Comparison of ENCODE assay signal across 8 cellular contexts in the genomic region with DNA sequence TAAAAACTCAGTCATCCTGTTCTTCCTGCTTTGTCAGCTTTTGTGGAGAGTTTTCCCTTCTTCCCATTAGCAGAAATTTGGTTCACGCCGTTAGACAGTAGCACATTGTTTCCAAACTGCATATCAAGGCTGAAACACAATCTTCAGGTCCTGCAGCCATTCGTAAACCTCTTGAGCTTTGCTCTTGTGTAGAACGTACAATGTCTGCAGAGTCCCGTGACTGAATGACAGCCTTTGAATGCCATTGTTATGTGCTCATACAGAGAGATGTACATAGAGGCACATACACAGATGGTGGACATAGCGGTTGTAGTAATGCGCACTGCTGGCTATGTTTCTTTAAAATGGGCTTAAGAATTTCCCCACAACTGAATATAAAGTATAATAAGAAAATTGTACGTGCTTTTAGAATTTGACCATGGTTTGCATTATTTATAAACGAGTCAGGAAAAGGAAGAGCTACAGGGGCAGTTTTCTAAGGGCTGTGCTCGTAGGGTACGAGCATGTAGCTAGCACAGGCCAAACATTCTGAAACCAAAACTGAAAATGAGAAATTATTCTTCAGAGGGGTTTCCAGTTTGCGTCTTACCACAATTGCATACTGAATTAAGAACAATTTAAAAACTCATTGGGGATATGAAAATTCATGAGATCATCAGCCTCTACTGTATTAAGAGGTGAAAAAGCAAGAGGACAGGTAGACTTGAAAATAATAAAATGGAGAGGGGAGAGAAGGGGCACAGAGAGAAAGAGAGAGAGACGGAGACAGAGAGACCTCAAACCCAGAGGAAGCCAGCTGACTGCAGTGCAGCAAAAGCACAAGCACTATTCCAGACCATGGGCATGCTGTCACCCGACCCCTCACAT.
DNase-seq lines count a peak whose midpoint lies in the region; ATAC-seq, FAIRE-seq and TF ChIP-seq lines count a peak whose summit lies in the region.
"Had no signal": no experiment of that assay in that cellular context is flagged by ENCODE, and none has a peak within 500 bp of the region (broad histone marks: within the 10 kb centered on the region; RNA-seq: fewer than 3 reads in every experiment).

No MANE protein-coding gene starts in this region.

- no peak overlapping the region for H3K4me3 ChIP-seq in left lung
- H3K4me3 ChIP-seq: lung had no signal

- intact Hi-C loops in left lung (cut with DNase I) = no loop called here

- ATAC-seq in GM18873 (IDR thresholded peaks at IDR 0.05; ENCODE audit: low FRiP score, unreplicated experiment) (peak; percentile 76), GM21526 (IDR thresholded peaks at IDR 0.05; ENCODE audit: low FRiP score, unreplicated experiment) (peak; percentile 85), left lung (peak; percentile 20), HG02623 (IDR thresholded peaks at IDR 0.05; ENCODE audit: unreplicated experiment) (no peak)

- peaks cover 0 to 4% of the 10 kb centered on the region in 2 donors for H3K4me1 ChIP-seq in left lung

- DNase-seq in HTR-8/SVneo (ENCODE audit: insufficient read length, low spot score) = no peak
- no peak for DNase-seq in left lung
- no peak for DNase-seq in Ammon's horn (ENCODE audit: low spot score)
- no peak for DNase-seq in SHP77 treated with DMSO at 0.1 percent for 48 hours (lab: John Stamatoyannopoulos, UW)

- no peaks in the 10 kb centered on the region for H3K9me3 ChIP-seq in left lung

- peak; percentile 16 for FAIRE-seq in HTR-8/SVneo (lab: Jason Lieb, UNC)

- TF ChIP-seq CTCF in left lung (IDR thresholded peaks at IDR 0.05) = no peak

- H3K36me3 ChIP-seq in left lung = no peaks in the 10 kb centered on the region

- H3K27me3 ChIP-seq in left lung = no peaks in the 10 kb centered on the region

- peak overlapping the region in 1 of 2 donors; percentile 50 for H3K27ac ChIP-seq in left lung
